Comparison of ENCODE assay signal across 12 cellular contexts in the genomic region with DNA sequence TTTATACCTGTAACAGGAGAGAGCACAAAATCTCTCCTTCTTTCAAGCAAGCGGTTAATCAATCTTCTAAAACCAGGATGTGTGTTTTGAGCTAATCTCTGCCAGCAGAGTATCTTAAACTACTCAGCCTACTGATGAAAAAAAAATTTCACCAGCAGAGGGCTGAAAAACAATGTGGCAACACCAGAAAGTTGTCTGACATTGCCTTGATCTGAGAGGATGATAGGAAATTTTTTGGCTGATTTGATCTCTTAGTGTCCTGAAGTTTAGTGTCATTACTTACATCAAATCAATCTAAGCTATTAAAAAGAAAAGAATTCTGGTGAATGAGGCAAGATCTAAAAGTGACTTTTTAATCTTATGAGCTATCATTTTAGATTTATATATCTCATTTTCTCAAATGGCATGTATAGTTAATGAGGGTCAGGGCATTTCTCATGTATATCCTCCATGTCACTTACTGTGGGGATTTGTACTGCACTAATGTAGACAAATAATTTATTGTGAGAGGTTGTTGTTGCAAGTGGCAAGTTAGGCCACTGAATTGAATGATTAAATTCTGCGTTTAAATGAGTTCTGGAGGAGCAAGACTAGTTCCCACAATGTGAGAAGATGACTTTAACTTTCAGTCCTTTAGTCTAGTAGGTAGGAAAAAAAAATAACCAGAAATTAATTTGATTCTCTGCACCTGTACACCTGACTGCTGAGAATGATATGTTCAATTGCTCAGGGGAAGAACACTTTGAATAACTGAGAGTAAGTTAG. TPM values are rescaled to one million over a fixed set of nuclear protein-coding genes. Genes with fewer than 3 reads are reported as not detected.
DNase-seq lines count a peak whose midpoint lies in the region; ATAC-seq and TF ChIP-seq lines count a peak whose summit lies in the region.
"Had no signal": no experiment of that assay in that cellular context is flagged by ENCODE, and none has a peak within 500 bp of the region (broad histone marks: within the 10 kb centered on the region; RNA-seq: fewer than 3 reads in every experiment).

No MANE protein-coding gene starts in this region.

- no peaks in the 10 kb centered on the region for H4K20me1 ChIP-seq in DND-41 (ENCODE audit: insufficient read depth, low read length)

- peak; percentile 50 for TF ChIP-seq CTCF in DND-41 (IDR thresholded peaks at IDR 0.05; ENCODE audit: borderline replicate concordance, extremely low read depth, low read length, poor library complexity, severe bottlenecking)
- no peak for TF ChIP-seq CTCF in RWPE2 (IDR thresholded peaks at IDR 0.05; ENCODE audit: poor library complexity, severe bottlenecking)
- peak; percentile 54 for TF ChIP-seq CTCF in epithelial cell of proximal tubule (conservative IDR thresholded peaks at IDR 0.05; ENCODE audit: low read depth, low read length)
- peak; percentile 42 for TF ChIP-seq CTCF in osteocyte (IDR thresholded peaks at IDR 0.05)

- DNase-seq in DND-41 (no peak), RWPE2 (ENCODE audit: low spot score) (no peak), epithelial cell of proximal tubule (ENCODE audit: low read depth) (no peak), osteocyte (ENCODE audit: extremely low spot score, unreplicated experiment) (no peak), NCI-H1105 treated with DMSO at 0.1 percent for 48 hours (lab: John Stamatoyannopoulos, UW) (no peak)
- DNase-seq: activated CD4-positive, alpha-beta T cell treated with anti-CD3 and anti-CD28 coated beads, Interleukin-2, amount 50 U/mL, for 4 hours; NCI-H2081 treated with DMSO at 0.1 percent for 48 hours; SIG-M5; upper lobe of left lung had no signal

- H3K4me1 ChIP-seq in DND-41 (ENCODE audit: insufficient read depth, low read length) (peaks cover 86% of the 10 kb centered on the region), RWPE2 (ENCODE audit: insufficient read depth, poor library complexity, severe bottlenecking) (peaks cover 18% of the 10 kb centered on the region)
- H3K4me1 ChIP-seq: upper lobe of left lung had no signal

- H3K27me3 ChIP-seq in DND-41 (ENCODE audit: insufficient read depth, low read length, poor library complexity): no peaks in the 10 kb centered on the region
- no peaks in the 10 kb centered on the region for H3K27me3 ChIP-seq in RWPE2 (ENCODE audit: insufficient read depth, poor library complexity, severe bottlenecking)
- H3K27me3 ChIP-seq: upper lobe of left lung had no signal

- peaks cover 3% of the 10 kb centered on the region for H3K27me3 Mint-ChIP-seq in osteocyte (ENCODE audit: unreplicated experiment)

- H3K36me3 ChIP-seq in DND-41 (ENCODE audit: insufficient read depth, low read length): no peaks in the 10 kb centered on the region
- H3K36me3 ChIP-seq in RWPE2 (ENCODE audit: low read depth): peaks cover 9% of the 10 kb centered on the region; the same call in 1 of the 2 replicates

- no peak overlapping the region for H3K4me3 Mint-ChIP-seq in osteocyte (ENCODE audit: unreplicated experiment)

- no peaks in the 10 kb centered on the region for H3K9me3 Mint-ChIP-seq in osteocyte (ENCODE audit: unreplicated experiment)

- H3K4me2 ChIP-seq in DND-41 (ENCODE audit: insufficient read depth, low read length): no peak overlapping the region

- peaks cover 12% of the 10 kb centered on the region for H3K79me2 ChIP-seq in DND-41 (ENCODE audit: insufficient read depth, low read length)

- H2AFZ ChIP-seq in DND-41 (ENCODE audit: low read depth, low read length): no peak overlapping the region

- H3K36me3 Mint-ChIP-seq in osteocyte (ENCODE audit: unreplicated experiment): peaks cover 27% of the 10 kb centered on the region

- H3K27ac ChIP-seq in DND-41 (ENCODE audit: low read length): peak overlapping the region; percentile 82
- peak overlapping the region; percentile 55 for H3K27ac ChIP-seq in RWPE2 (ENCODE audit: poor library complexity, severe bottlenecking)
- H3K27ac ChIP-seq: upper lobe of left lung had no signal

- no peak overlapping the region for H3K27ac Mint-ChIP-seq in osteocyte (ENCODE audit: unreplicated experiment)

- H3K9me3 ChIP-seq in DND-41 (ENCODE audit: insufficient read depth, low read length, severe bottlenecking) (no peaks in the 10 kb centered on the region), RWPE2 (ENCODE audit: severe bottlenecking) (no peaks in the 10 kb centered on the region)
- H3K9me3 ChIP-seq: upper lobe of left lung had no signal

- H3K4me1 Mint-ChIP-seq in osteocyte (ENCODE audit: unreplicated experiment): peaks cover 17% of the 10 kb centered on the region

- peak overlapping the region; percentile 44 for H3K9ac ChIP-seq in DND-41 (ENCODE audit: low read depth, low read length)

- ATAC-seq in DND-41 (ENCODE audit: insufficient read depth, low read depth) (peak; percentile 29; the same call in 2 of the 3 replicates), RWPE2 (ENCODE audit: low read depth) (no peak), HG03378 (IDR thresholded peaks at IDR 0.05; ENCODE audit: unreplicated experiment) (no peak), GM18873 (IDR thresholded peaks at IDR 0.05; ENCODE audit: low FRiP score, unreplicated experiment) (no peak), GM21447 (IDR thresholded peaks at IDR 0.05; ENCODE audit: unreplicated experiment) (no peak)

- H3K4me3 ChIP-seq in DND-41 (ENCODE audit: low read depth in 1 of 2, low read length in 2 of 2): no peak overlapping the region
- no peak overlapping the region for H3K4me3 ChIP-seq in RWPE2 (ENCODE audit: severe bottlenecking)
- H3K4me3 ChIP-seq in epithelial cell of proximal tubule (ENCODE audit: low read depth, low read length): no peak overlapping the region
- H3K4me3 ChIP-seq: upper lobe of left lung had no signal

RNA-seq across cellular contexts. Expression of gene ADAMTS1, which starts 10.8 kb away (rescaled TPM):
- 38.4 and 55.6 TPM in 2 replicates for total RNA-seq in epithelial cell of proximal tubule
- total RNA-seq in osteocyte: 38.0 and 40.3 TPM in 2 replicates
